In genomic region chr1:28895896-28896608, GRCh38 we compare ENCODE assay signal across 26 cellular contexts. TPM values are rescaled to one million over a fixed set of nuclear protein-coding genes. Genes with fewer than 3 reads are reported as not detected.
DNase-seq lines count a peak whose midpoint lies in the region; ATAC-seq and TF ChIP-seq lines count a peak whose summit lies in the region.
"Had no signal": no experiment of that assay in that cellular context is flagged by ENCODE, and none has a peak within 500 bp of the region (broad histone marks: within the 10 kb centered on the region; RNA-seq: fewer than 3 reads in every experiment).

No MANE protein-coding gene starts in this region.

- peaks cover 0 to 31% (median 15%) of the 10 kb centered on the region in 12 donors for H3K4me1 ChIP-seq in heart left ventricle
- H3K4me1 ChIP-seq in PC-3 (ENCODE audit: insufficient read depth, low read length) = no peaks in the 10 kb centered on the region
- H3K4me1 ChIP-seq: HAP-1 had no signal

- TF ChIP-seq POLR2A in heart left ventricle (IDR thresholded peaks at IDR 0.05) = no peak

- H3K27me3 Mint-ChIP-seq in stimulated activated naive B cell treated with anti-CD40 and anti-IgM and Interleukin-4, amounts not matched to agents 10 μg/mL and 1 μg/mL and 100 μg/mL, for 72 hours = no peaks in the 10 kb centered on the region
- H3K27me3 Mint-ChIP-seq: activated CD4-positive, alpha-beta T cell treated with anti-CD3 and anti-CD28 coated beads for 36 hours; T-helper 17 cell had no signal

- no peaks in the 10 kb centered on the region for H3K9me2 ChIP-seq in PC-3 (replicated peaks; ENCODE audit: low read length)

- DNase-seq in heart left ventricle (no peak), Right ventricle myocardium superior (no peak), fibroblast of mammary gland (ENCODE audit: low read depth) (peak; percentile 34), PC-3 (no peak), DMS114 treated with DMSO at 0.1 percent for 48 hours (lab: John Stamatoyannopoulos, UW; ENCODE audit: unreplicated experiment) (no peak)
- no peak for DNase-seq in stimulated activated naive B cell treated with anti-CD40 and anti-IgM and Interleukin-4, amounts not matched to agents 10 μg/mL and 1 μg/mL and 100 μg/mL, for 72 hours
- DNase-seq: activated CD4-positive, alpha-beta T cell treated with anti-CD3 and anti-CD28 coated beads for 36 hours; activated gamma-delta T cell; activated T-cell treated with anti-CD3 and anti-CD28 coated beads, Interleukin-2, amount 50 U/mL, for 1 hour; COR-L47; effector CD4-positive, alpha-beta T cell; hippocampal formation; mesendoderm; NCI-H1417; NCI-H2081; stimulated activated CD4-positive, alpha-beta T cell treated with anti-CD3 and anti-CD28 coated beads, Interleukin-15, amount 100 ng/mL, for 24 hours; stomach; T-helper 17 cell; thyroid gland had no signal

- ATAC-seq in heart left ventricle (peak in 3 of 4 donors; percentile 29 to 69 (median 38)), Right ventricle myocardium superior (ENCODE audit: poor library complexity) (no peak), SK-N-SH treated with all-trans-retinoic acid at 6 μM for 48 hours (peak; percentile 81), PC-3 (no peak), HG03045 (IDR thresholded peaks at IDR 0.05; ENCODE audit: unreplicated experiment) (no peak)
- ATAC-seq in stimulated activated naive B cell treated with anti-CD40 and anti-IgM and Interleukin-4, amounts not matched to agents 10 μg/mL and 1 μg/mL and 100 μg/mL, for 72 hours (replicated peaks) = no peak
- ATAC-seq: activated CD4-positive, alpha-beta T cell treated with anti-CD3 and anti-CD28 coated beads for 36 hours; left lobe of liver; T-helper 17 cell had no signal

- CTCF ChIA-PET in PC-3 (lab: Charles Lee) = no interaction called here

- H3K4me1 Mint-ChIP-seq in stimulated activated naive B cell treated with anti-CD40 and anti-IgM and Interleukin-4, amounts not matched to agents 10 μg/mL and 1 μg/mL and 100 μg/mL, for 72 hours = peaks cover 33 to 61% of the 10 kb centered on the region in 2 donors

- TF ChIP-seq CTCF in heart left ventricle (IDR thresholded peaks at IDR 0.05) (no peak), fibroblast of mammary gland (conservative IDR thresholded peaks at IDR 0.05; ENCODE audit: control insufficient read depth, insufficient read depth, low read depth, low read length) (no peak), PC-3 (conservative IDR thresholded peaks at IDR 0.05; ENCODE audit: low read depth, low read length) (no peak)

- H3K9me3 ChIP-seq in heart left ventricle = no peaks in the 10 kb centered on the region
- H3K9me3 ChIP-seq in PC-3 (ENCODE audit: low read length) = no peaks in the 10 kb centered on the region
- H3K9me3 ChIP-seq: HAP-1, stomach, thyroid gland had no signal

- peaks cover 43 to 54% of the 10 kb centered on the region in 2 donors for H3K36me3 Mint-ChIP-seq in stimulated activated naive B cell treated with anti-CD40 and anti-IgM and Interleukin-4, amounts not matched to agents 10 μg/mL and 1 μg/mL and 100 μg/mL, for 72 hours
- H3K36me3 Mint-ChIP-seq: brain had no signal

- no peaks in the 10 kb centered on the region for H4K20me1 ChIP-seq in PC-3 (ENCODE audit: low read length)

- WGBS in heart left ventricle, 4 donors = 63 to 82% (median 68%) methylated on average over 4 of the region's 4 CpGs

- H3K4me3 ChIP-seq in heart left ventricle = no peak overlapping the region
- H3K4me3 ChIP-seq in fibroblast of mammary gland (ENCODE audit: control insufficient read depth, low read depth, low read length) = no peak overlapping the region
- H3K4me3 ChIP-seq in PC-3 (ENCODE audit: low read length) = no peak overlapping the region
- H3K4me3 ChIP-seq: HAP-1, stomach, thyroid gland had no signal

- no peaks in the 10 kb centered on the region for H3F3A ChIP-seq in PC-3 (ENCODE audit: low read length, unreplicated experiment)

- H3K4me3 Mint-ChIP-seq in stimulated activated naive B cell treated with anti-CD40 and anti-IgM and Interleukin-4, amounts not matched to agents 10 μg/mL and 1 μg/mL and 100 μg/mL, for 72 hours = no peak overlapping the region
- H3K4me3 Mint-ChIP-seq: activated CD4-positive, alpha-beta T cell treated with anti-CD3 and anti-CD28 coated beads for 36 hours; brain; T-helper 17 cell had no signal

- H3K79me2 ChIP-seq in PC-3 (ENCODE audit: low read length) = no peaks in the 10 kb centered on the region

- H3K27ac ChIP-seq in heart left ventricle (no peak overlapping the region), PC-3 (ENCODE audit: low read length) (no peak overlapping the region)
- H3K27ac ChIP-seq: KMS-11, RWPE1, stomach, thyroid gland had no signal

- no TSS peak for BruUV-seq in PC-3 (replicated peaks; lab: Mats Ljungman, UMichigan)

- H3K36me3 ChIP-seq in heart left ventricle (no peaks in the 10 kb centered on the region), PC-3 (ENCODE audit: low read depth, low read length) (no peaks in the 10 kb centered on the region)
- H3K36me3 ChIP-seq: HAP-1, thyroid gland had no signal

- H3K27me3 ChIP-seq in heart left ventricle = no peaks in the 10 kb centered on the region
- H3K27me3 ChIP-seq in PC-3 (ENCODE audit: low read length) = no peaks in the 10 kb centered on the region
- H3K27me3 ChIP-seq: stomach, thyroid gland had no signal

- peak overlapping the region; percentile 28 for H3K27ac Mint-ChIP-seq in stimulated activated naive B cell treated with anti-CD40 and anti-IgM and Interleukin-4, amounts not matched to agents 10 μg/mL and 1 μg/mL and 100 μg/mL, for 72 hours
- H3K27ac Mint-ChIP-seq: activated CD4-positive, alpha-beta T cell treated with anti-CD3 and anti-CD28 coated beads for 36 hours; T-helper 17 cell had no signal

- intact Hi-C loops in heart left ventricle (cut with DNase I) (no loop called here), Right ventricle myocardium superior (cut with DNase I) (no loop called here), PC-3 (cut with micrococcal nuclease) (no loop called here)

- no peak overlapping the region for H3K9ac ChIP-seq in PC-3 (ENCODE audit: low read length)
- H3K9ac ChIP-seq: KMS-11 had no signal

- POLR2A ChIA-PET in PC-3 (lab: Charles Lee; ENCODE audit: unreplicated experiment) = interaction anchor here (0.5 kb wide), 1 partner anchor 332 kb away, joined by 3 read pairs; no protein-coding TSS in a partner anchor

- H3K9me3 Mint-ChIP-seq in stimulated activated naive B cell treated with anti-CD40 and anti-IgM and Interleukin-4, amounts not matched to agents 10 μg/mL and 1 μg/mL and 100 μg/mL, for 72 hours = no peaks in the 10 kb centered on the region
- H3K9me3 Mint-ChIP-seq: brain had no signal

- no peak overlapping the region for H2AFZ ChIP-seq in PC-3 (ENCODE audit: low read length)

- no peak overlapping the region for H3K4me2 ChIP-seq in PC-3 (ENCODE audit: low read length)
- H3K4me2 ChIP-seq: KMS-11 had no signal

TF ChIP-seq in SK-N-SH treated with all-trans-retinoic acid at 6 μM for 48 hours, 23 proteins besides CTCF, POLR2A, EP300 and RAD21 (continues in another document):
- TF ChIP-seq ZFP30 (CRISPR knock-in tag; IDR thresholded peaks at IDR 0.05) (no peak), ESRRG (CRISPR knock-in tag; IDR thresholded peaks at IDR 0.05) (no peak), TOX (CRISPR knock-in tag; IDR thresholded peaks at IDR 0.05; ENCODE audit: borderline replicate concordance) (no peak), BACH2 (CRISPR knock-in tag; IDR thresholded peaks at IDR 0.05; ENCODE audit: borderline replicate concordance) (no peak), ZNF70 (CRISPR knock-in tag; IDR thresholded peaks at IDR 0.05) (no peak), GLIS3 (CRISPR knock-in tag; IDR thresholded peaks at IDR 0.05) (no peak), ZNF8 (CRISPR knock-in tag; IDR thresholded peaks at IDR 0.05) (no peak), SNAI2 (CRISPR knock-in tag; IDR thresholded peaks at IDR 0.05) (no peak), ZFP3 (CRISPR knock-in tag; IDR thresholded peaks at IDR 0.05) (no peak), OSR1 (CRISPR knock-in tag; IDR thresholded peaks at IDR 0.05) (no peak)
- TF ChIP-seq, protein P1, sequence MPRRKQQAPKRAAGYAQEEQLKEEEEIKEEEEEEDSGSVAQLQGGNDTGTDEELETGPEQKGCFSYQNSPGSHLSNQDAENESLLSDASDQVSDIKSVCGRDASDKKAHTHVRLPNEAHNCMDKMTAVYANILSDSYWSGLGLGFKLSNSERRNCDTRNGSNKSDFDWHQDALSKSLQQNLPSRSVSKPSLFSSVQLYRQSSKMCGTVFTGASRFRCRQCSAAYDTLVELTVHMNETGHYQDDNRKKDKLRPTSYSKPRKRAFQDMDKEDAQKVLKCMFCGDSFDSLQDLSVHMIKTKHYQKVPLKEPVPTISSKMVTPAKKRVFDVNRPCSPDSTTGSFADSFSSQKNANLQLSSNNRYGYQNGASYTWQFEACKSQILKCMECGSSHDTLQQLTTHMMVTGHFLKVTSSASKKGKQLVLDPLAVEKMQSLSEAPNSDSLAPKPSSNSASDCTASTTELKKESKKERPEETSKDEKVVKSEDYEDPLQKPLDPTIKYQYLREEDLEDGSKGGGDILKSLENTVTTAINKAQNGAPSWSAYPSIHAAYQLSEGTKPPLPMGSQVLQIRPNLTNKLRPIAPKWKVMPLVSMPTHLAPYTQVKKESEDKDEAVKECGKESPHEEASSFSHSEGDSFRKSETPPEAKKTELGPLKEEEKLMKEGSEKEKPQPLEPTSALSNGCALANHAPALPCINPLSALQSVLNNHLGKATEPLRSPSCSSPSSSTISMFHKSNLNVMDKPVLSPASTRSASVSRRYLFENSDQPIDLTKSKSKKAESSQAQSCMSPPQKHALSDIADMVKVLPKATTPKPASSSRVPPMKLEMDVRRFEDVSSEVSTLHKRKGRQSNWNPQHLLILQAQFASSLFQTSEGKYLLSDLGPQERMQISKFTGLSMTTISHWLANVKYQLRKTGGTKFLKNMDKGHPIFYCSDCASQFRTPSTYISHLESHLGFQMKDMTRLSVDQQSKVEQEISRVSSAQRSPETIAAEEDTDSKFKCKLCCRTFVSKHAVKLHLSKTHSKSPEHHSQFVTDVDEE (CRISPR knock-in tag; IDR thresholded peaks at IDR 0.05) = no peak
- TF ChIP-seq, protein P2, sequence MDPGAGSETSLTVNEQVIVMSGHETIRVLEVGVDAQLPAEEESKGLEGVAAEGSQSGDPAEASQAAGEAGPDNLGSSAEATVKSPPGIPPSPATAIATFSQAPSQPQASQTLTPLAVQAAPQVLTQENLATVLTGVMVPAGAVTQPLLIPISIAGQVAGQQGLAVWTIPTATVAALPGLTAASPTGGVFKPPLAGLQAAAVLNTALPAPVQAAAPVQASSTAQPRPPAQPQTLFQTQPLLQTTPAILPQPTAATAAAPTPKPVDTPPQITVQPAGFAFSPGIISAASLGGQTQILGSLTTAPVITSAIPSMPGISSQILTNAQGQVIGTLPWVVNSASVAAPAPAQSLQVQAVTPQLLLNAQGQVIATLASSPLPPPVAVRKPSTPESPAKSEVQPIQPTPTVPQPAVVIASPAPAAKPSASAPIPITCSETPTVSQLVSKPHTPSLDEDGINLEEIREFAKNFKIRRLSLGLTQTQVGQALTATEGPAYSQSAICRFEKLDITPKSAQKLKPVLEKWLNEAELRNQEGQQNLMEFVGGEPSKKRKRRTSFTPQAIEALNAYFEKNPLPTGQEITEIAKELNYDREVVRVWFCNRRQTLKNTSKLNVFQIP (CRISPR knock-in tag; IDR thresholded peaks at IDR 0.05; ENCODE audit: borderline replicate concordance, low read depth) = no peak

RNA-seq across cellular contexts. Expression of gene EPB41, which starts 18.3 kb away (rescaled TPM):
- total RNA-seq in heart left ventricle = 10 to 100 TPM; 13.6 to 34.4 (median 24.2) TPM
- polyA plus RNA-seq in heart left ventricle = 10 to 100 TPM in 1 of 2 donors, 1 to 10 TPM in 1; 7.8 to 10.1 TPM
- 24.0 TPM for total RNA-seq in Right ventricle myocardium superior
- 41.5 and 44.9 TPM in 2 replicates for total RNA-seq in PC-3 (2014; rRNA removed)

Comparison
In these comparisons a context has a peak if more than half of its experiments do, and no peak if none do; other contexts are left out.
1. ATAC-seq: peak in heart left ventricle (3 of 4) and SK-N-SH treated with all-trans-retinoic acid at 6 μM for 48 hours (single experiment); none in Right ventricle myocardium superior (single experiment), stimulated activated naive B cell treated with anti-CD40 and anti-IgM and Interleukin-4, amounts not matched to agents 10 μg/mL and 1 μg/mL and 100 μg/mL, for 72 hours (0 of 2), PC-3 (single experiment) and HG03045 (single experiment).